Comparison of ENCODE assay signal across 13 cellular contexts in genomic region chr12:105334001-105334400, GRCh38. TPM values are rescaled to one million over a fixed set of nuclear protein-coding genes. Genes with fewer than 3 reads are reported as not detected.
DNase-seq lines count a peak whose midpoint lies in the region; ATAC-seq and TF ChIP-seq lines count a peak whose summit lies in the region.
"Had no signal": no experiment of that assay in that cellular context is flagged by ENCODE, and none has a peak within 500 bp of the region (broad histone marks: within the 10 kb centered on the region; RNA-seq: fewer than 3 reads in every experiment).

No MANE protein-coding gene starts in this region.

- no peak for DNase-seq in T-helper 2 cell treated with Interferon-gamma antibody and Interleukin-4, amounts not matched to agents 5 μg/mL and 100 μg/mL, for 36 hours (ENCODE audit: low spot score)
- DNase-seq in T-helper 2 cell, result no peak
- DNase-seq in NCI-H226, result peak; percentile 51
- no peak for DNase-seq in epithelial cell of proximal tubule (ENCODE audit: low read depth)
- DNase-seq in thoracic aorta (ENCODE audit: low spot score), result no peak
- no peak for DNase-seq in activated T-cell treated with anti-CD3 and anti-CD28 coated beads, Interleukin-2, amount 50 U/mL, for 1 hour
- DNase-seq in posterior cingulate gyrus, result no peak
- no peak for DNase-seq in GOT3 (lab: John Stamatoyannopoulos, UW)
- DNase-seq: cerebellar nuclear complex, hippocampal formation, midbrain, sigmoid colon had no signal

- H3K36me3 Mint-ChIP-seq in T-helper 2 cell treated with Interferon-gamma antibody and Interleukin-4, amounts not matched to agents 5 μg/mL and 100 μg/mL, for 36 hours (ENCODE audit: low read depth), result peaks cover 62% of the 10 kb centered on the region

- peaks cover 4% of the 10 kb centered on the region for H3K9me3 Mint-ChIP-seq in T-helper 2 cell treated with Interferon-gamma antibody and Interleukin-4, amounts not matched to agents 5 μg/mL and 100 μg/mL, for 36 hours

- no peaks in the 10 kb centered on the region for H3K27me3 ChIP-seq in thoracic aorta (replicated peaks; ENCODE audit: insufficient read depth)

- intact Hi-C loops in posterior cingulate gyrus (cut with DNase I), result no loop called here

- H3K4me1 Mint-ChIP-seq in T-helper 2 cell treated with Interferon-gamma antibody and Interleukin-4, amounts not matched to agents 5 μg/mL and 100 μg/mL, for 36 hours (ENCODE audit: low read depth), result peaks cover 63% of the 10 kb centered on the region

- H3K27ac ChIP-seq in thoracic aorta, result peak overlapping the region; percentile 37 to 60
- H3K27ac ChIP-seq: KMS-11, sigmoid colon had no signal

- H3K4me3 ChIP-seq in epithelial cell of proximal tubule (ENCODE audit: low read depth, low read length), result peak overlapping the region; percentile 80
- peak overlapping the region; percentile 42 for H3K4me3 ChIP-seq in thoracic aorta
- H3K4me3 ChIP-seq: sigmoid colon had no signal

- no peaks in the 10 kb centered on the region for H3K9me3 ChIP-seq in thoracic aorta
- H3K9me3 ChIP-seq: sigmoid colon had no signal

- peak overlapping the region; percentile 76 for H3K4me3 Mint-ChIP-seq in T-helper 2 cell treated with Interferon-gamma antibody and Interleukin-4, amounts not matched to agents 5 μg/mL and 100 μg/mL, for 36 hours

- ATAC-seq in thoracic aorta (ENCODE audit: insufficient number of reproducible peaks, low FRiP score, low read depth), result no peak

- H3K36me3 ChIP-seq in thoracic aorta, result no peaks in the 10 kb centered on the region
- H3K36me3 ChIP-seq: sigmoid colon had no signal

- no peak overlapping the region for H3K27ac Mint-ChIP-seq in T-helper 2 cell treated with Interferon-gamma antibody and Interleukin-4, amounts not matched to agents 5 μg/mL and 100 μg/mL, for 36 hours

- no peaks in the 10 kb centered on the region for H3K27me3 Mint-ChIP-seq in T-helper 2 cell treated with Interferon-gamma antibody and Interleukin-4, amounts not matched to agents 5 μg/mL and 100 μg/mL, for 36 hours (ENCODE audit: low read depth)

- TF ChIP-seq CTCF in epithelial cell of proximal tubule (conservative IDR thresholded peaks at IDR 0.05; ENCODE audit: low read depth, low read length), result no peak
- no peak for TF ChIP-seq CTCF in thoracic aorta (IDR thresholded peaks at IDR 0.05)

- peaks cover 39 to 75% of the 10 kb centered on the region in 2 donors for H3K4me1 ChIP-seq in thoracic aorta (ENCODE audit: control insufficient read depth in 1 of 2, low read depth in 2 of 2)

RNA-seq across cellular contexts. Expression of gene C12orf75, which starts 3.5 kb away (rescaled TPM):
- total RNA-seq in epithelial cell of proximal tubule (650 and 726 TPM in 2 replicates), thoracic aorta (10 to 100 TPM; 80.4 to 91.9 TPM)
